In genomic region chr2:175662335-175662734, GRCh38 we compare ENCODE assay signal across 34 cellular contexts.
"Had no signal": no experiment of that assay in that cellular context is flagged by ENCODE, and none has a peak within 500 bp of the region (broad histone marks: within the 10 kb centered on the region; RNA-seq: fewer than 3 reads in every experiment).

No MANE protein-coding gene starts in this region.

- H3K4me3 ChIP-seq: adrenal gland, ascending aorta, body of pancreas, breast epithelium, cardiac muscle cell had no signal

- DNase-seq: activated effector memory CD4-positive, alpha-beta T cell treated with anti-CD3 and anti-CD28 coated beads, Interleukin-2, amount 50 U/mL, for 16 hours; activated effector memory CD4-positive, alpha-beta T cell treated with Interleukin-2 at 50 U/mL for 16 hours; activated gamma-delta T cell; activated gamma-delta T cell treated with Interleukin-2 at 50 U/mL for 16 hours; activated naive CD4-positive, alpha-beta T cell; activated naive CD4-positive, alpha-beta T cell treated with anti-CD3 and anti-CD28 coated beads for 36 hours; activated naive CD4-positive, alpha-beta T cell treated with anti-CD3 and anti-CD28 coated beads, Interleukin-2, amount 10 ng/mL, durations not matched to agents 7 days and 5 days; activated naive CD4-positive, alpha-beta T cell treated with anti-CD3 and anti-CD28 coated beads, Interleukin-2, amount 50 U/mL, for 16 hours; activated naive CD4-positive, alpha-beta T cell treated with Interleukin-2 at 50 U/mL for 16 hours; activated naive CD8-positive, alpha-beta T cell treated with anti-CD3 and anti-CD28 coated beads for 36 hours; activated naive CD8-positive, alpha-beta T cell treated with anti-CD3 and anti-CD28 coated beads, Interleukin-2, amount 10 ng/mL, durations not matched to agents 7 days and 5 days; activated naive CD8-positive, alpha-beta T cell treated with anti-CD3 and anti-CD28 coated beads, Interleukin-2, amount 50 U/mL, for 24 hours; activated T-cell treated with anti-CD3 and anti-CD28 coated beads, Interleukin-2, amount 50 U/mL, for 1 hour; activated T-cell treated with anti-CD3 and anti-CD28 coated beads, Interleukin-2, amount 50 U/mL, for 24 hours; activated T-cell treated with anti-CD3 and anti-CD28 coated beads, Interleukin-2, amount 50 U/mL, for 4 hours; activated T-cell treated with anti-CD3 and anti-CD28 coated beads, Interleukin-2, amount 50 U/mL, for 48 hours; activated T-cell treated with anti-CD3 and anti-CD28 coated beads, Interleukin-2, amount 50 U/mL, for 72 hours; adrenal gland; amniotic stem cell; amygdala; anterior cingulate cortex; aorta; body of pancreas; brain microvascular endothelial cell; caudate nucleus; central memory CD4-positive, alpha-beta T cell; cerebellar nuclear complex had no signal

- ATAC-seq: activated naive CD4-positive, alpha-beta T cell treated with anti-CD3 and anti-CD28 coated beads, Interleukin-2, amount 50 U/mL, for 72 hours; activated naive CD8-positive, alpha-beta T cell treated with anti-CD3 and anti-CD28 coated beads, Interleukin-2, amount 50 U/mL, for 24 hours; activated T-cell treated with anti-CD3 and anti-CD28 coated beads, Interleukin-2, amount 50 U/mL, for 4 hours; activated T-cell treated with anti-CD3 and anti-CD28 coated beads, Interleukin-2, amount 50 U/mL, for 72 hours; activated T-helper 17 cell treated with anti-CD3 and anti-CD28 coated beads, Interleukin-2, amount 50 U/mL, for 72 hours; body of pancreas had no signal

- H3K27ac ChIP-seq: adrenal gland, ascending aorta, body of pancreas, brain microvascular endothelial cell, breast epithelium, cardiac muscle cell had no signal

- H3K4me1 ChIP-seq: adrenal gland, ascending aorta, body of pancreas, breast epithelium had no signal

- H3K36me3 ChIP-seq: adrenal gland, ascending aorta, brain microvascular endothelial cell, breast epithelium, cardiac muscle cell had no signal

- H3K27me3 ChIP-seq: adrenal gland, ascending aorta, body of pancreas, brain microvascular endothelial cell, cardiac muscle cell had no signal

- FAIRE-seq: astrocyte, bronchial epithelial cell had no signal

- H3K9me3 ChIP-seq: adrenal gland, ascending aorta, body of pancreas, breast epithelium had no signal
